Comparison of ENCODE assay signal across 8 cellular contexts in genomic region chr4:112171051-112171763, GRCh38. TPM values are rescaled to one million over a fixed set of nuclear protein-coding genes. Genes with fewer than 3 reads are reported as not detected.
DNase-seq lines count a peak whose midpoint lies in the region; ATAC-seq and TF ChIP-seq lines count a peak whose summit lies in the region.
"Not testable (repeated sequence)": the region's sequence is repeated elsewhere in the genome, so short reads cannot be mapped to it uniquely, and the experiment has no call there.
"Had no signal": no experiment of that assay in that cellular context is flagged by ENCODE, and none has a peak within 500 bp of the region (broad histone marks: within the 10 kb centered on the region; RNA-seq: fewer than 3 reads in every experiment).

No MANE protein-coding gene starts in this region.

- not testable (repeated sequence) for H3K4me3 ChIP-seq in CD4-positive, alpha-beta memory T cell (ENCODE audit: low read length in 2 of 2); IMR-90 (ENCODE audit: insufficient read depth, low read depth, low read length); choroid plexus epithelial cell (ENCODE audit: low read depth, low read length)

- peak overlapping the region; percentile 57; the same call in 2 of the 3 replicates for H2BK15ac ChIP-seq in IMR-90 (ENCODE audit: low read depth, low read length)

- H2AK9ac ChIP-seq in IMR-90 (replicated peaks; ENCODE audit: low read depth, low read length, poor library complexity), result not testable (repeated sequence)

- peak overlapping the region; percentile 83; the same call in 1 of the 2 replicates for H3K18ac ChIP-seq in IMR-90 (ENCODE audit: low read depth, low read length)

- not testable (repeated sequence) for H3K9ac ChIP-seq in IMR-90 (ENCODE audit: low read depth, low read length)

- TF ChIP-seq CTCF in IMR-90 (conservative IDR thresholded peaks at IDR 0.05; ENCODE audit: low read depth, low read length); activated CD8-positive, alpha-beta T cell treated with anti-CD3 and anti-CD28 coated beads for 36 hours (IDR thresholded peaks at IDR 0.05); choroid plexus epithelial cell (conservative IDR thresholded peaks at IDR 0.05; ENCODE audit: low read depth, low read length); foreskin keratinocyte (conservative IDR thresholded peaks at IDR 0.05); osteocyte (IDR thresholded peaks at IDR 0.05): not testable (repeated sequence)

- not testable (repeated sequence) for H3K36me3 Mint-ChIP-seq in CD4-positive, alpha-beta memory T cell; osteocyte (ENCODE audit: unreplicated experiment)
- peaks cover 24% of the 10 kb centered on the region for H3K36me3 Mint-ChIP-seq in activated CD8-positive, alpha-beta T cell treated with anti-CD3 and anti-CD28 coated beads for 36 hours (ENCODE audit: low read depth)

- not testable (repeated sequence) for H3K9me3 Mint-ChIP-seq in CD4-positive, alpha-beta memory T cell; activated CD8-positive, alpha-beta T cell treated with anti-CD3 and anti-CD28 coated beads for 36 hours; osteocyte (ENCODE audit: unreplicated experiment)

- H3K4me2 ChIP-seq in IMR-90 (ENCODE audit: low read depth, low read length), result not testable (repeated sequence)

- peak overlapping the region; percentile 91 for H4K91ac ChIP-seq in IMR-90 (ENCODE audit: insufficient read depth, low read depth, low read length)

- BruUV-seq in IMR-90 (replicated peaks; lab: Mats Ljungman, UMichigan), result not testable (repeated sequence)

- not testable (repeated sequence) for H3K27me3 ChIP-seq in CD4-positive, alpha-beta memory T cell (ENCODE audit: insufficient read depth, low read length); IMR-90 (ENCODE audit: control insufficient read depth, insufficient read depth, low read length); foreskin keratinocyte

- not testable (repeated sequence) for H2BK5ac ChIP-seq in IMR-90 (ENCODE audit: low read depth, low read length, poor library complexity, severe bottlenecking)

- peak overlapping the region; percentile 85 for H2BK120ac ChIP-seq in IMR-90 (ENCODE audit: low read depth, low read length)

- H2AK5ac ChIP-seq in IMR-90 (ENCODE audit: low read depth, low read length), result peak overlapping the region; percentile 88; the same call in 1 of the 2 replicates

- TF ChIP-seq POLR2A in IMR-90 (IDR thresholded peaks at IDR 0.05; ENCODE audit: low read depth, low read length), result not testable (repeated sequence)

- not testable (repeated sequence) for TF ChIP-seq RAD21 in IMR-90 (IDR thresholded peaks at IDR 0.05; ENCODE audit: low read length)

- peak overlapping the region; percentile 75; the same call in 1 of the 2 replicates for H3K4ac ChIP-seq in IMR-90 (ENCODE audit: low read depth, low read length)

- H3K4me1 ChIP-seq in CD4-positive, alpha-beta memory T cell (ENCODE audit: insufficient read depth, low read length), result peaks cover 53% of the 10 kb centered on the region
- not testable (repeated sequence) for H3K4me1 ChIP-seq in IMR-90 (ENCODE audit: control insufficient read depth, insufficient read depth, low read length)
- peaks cover 42% of the 10 kb centered on the region for H3K4me1 ChIP-seq in foreskin keratinocyte

- not testable (repeated sequence) for H3K9me1 ChIP-seq in IMR-90 (ENCODE audit: insufficient read depth, low read length)

- in situ Hi-C loops in IMR-90 (cut with MboI; ENCODE audit: low sequenced_read_pairs), result not testable (repeated sequence)

- H3K27me3 Mint-ChIP-seq in CD4-positive, alpha-beta memory T cell; activated CD8-positive, alpha-beta T cell treated with anti-CD3 and anti-CD28 coated beads for 36 hours; osteocyte (ENCODE audit: unreplicated experiment): not testable (repeated sequence)

- POLR2A ChIA-PET in CD4-positive, alpha-beta memory T cell (lab: Charles Lee; ENCODE audit: partially characterized antibody), result interaction anchor here (0.6 kb wide), 1 partner anchor 15 kb away, joined by 3 read pairs; no protein-coding TSS in a partner anchor
- POLR2A ChIA-PET in IMR-90 (lab: Charles Lee; ENCODE audit: unreplicated experiment); activated CD8-positive, alpha-beta T cell treated with anti-CD3 and anti-CD28 coated beads for 36 hours (lab: Charles Lee): not testable (repeated sequence)

- WGBS in IMR-90 (ENCODE audit: extremely low coverage in 2 of 2, insufficient read length in 1 of 2), 2 experiments, result 86% methylated on average over 2 of the region's 16 CpGs; no CpG with 5 or more reads in 1 of the 2 experiments

- peak overlapping the region; percentile 95 for H2BK20ac ChIP-seq in IMR-90 (ENCODE audit: low read depth, low read length)

- dilution Hi-C loops in IMR-90 (cut with HindIII; ENCODE audit: low sequenced_read_pairs, unreplicated experiment), result not testable (repeated sequence)

- ATAC-seq in IMR-90 (ENCODE audit: low read depth); activated CD8-positive, alpha-beta T cell treated with anti-CD3 and anti-CD28 coated beads for 36 hours; foreskin keratinocyte: not testable (repeated sequence)

- H3K9me3 ChIP-seq in CD4-positive, alpha-beta memory T cell (ENCODE audit: control insufficient read depth in 1 of 2, low read length in 2 of 2); IMR-90 (ENCODE audit: control insufficient read depth, insufficient read depth, low read length): not testable (repeated sequence)

- H2AFZ ChIP-seq in IMR-90 (replicated peaks; ENCODE audit: low read length, poor library complexity), result not testable (repeated sequence)

- intact Hi-C loops in CD4-positive, alpha-beta memory T cell (cut with micrococcal nuclease); IMR-90 (cut with micrococcal nuclease): not testable (repeated sequence)
- intact Hi-C loops in activated CD8-positive, alpha-beta T cell treated with anti-CD3 and anti-CD28 coated beads for 36 hours (cut with micrococcal nuclease), result loop anchor here (10.0 kb wide), 1 partner anchor 56 kb away; no protein-coding TSS in a partner anchor

- peak overlapping the region in 7 of 8 donors; percentile 11 to 68 (median 55) for H3K4me3 Mint-ChIP-seq in CD4-positive, alpha-beta memory T cell
- H3K4me3 Mint-ChIP-seq in activated CD8-positive, alpha-beta T cell treated with anti-CD3 and anti-CD28 coated beads for 36 hours; osteocyte (ENCODE audit: unreplicated experiment): not testable (repeated sequence)

- not testable (repeated sequence) for H3K27ac ChIP-seq in CD4-positive, alpha-beta memory T cell (ENCODE audit: low read depth, low read length); IMR-90 (ENCODE audit: insufficient read depth, low read length)
- H3K27ac ChIP-seq in foreskin keratinocyte, result peak overlapping the region; percentile 89

- H3K14ac ChIP-seq in IMR-90 (replicated peaks; ENCODE audit: low read depth, low read length), result peak overlapping the region; percentile 89; the same call in 1 of the 2 replicates

- DNase-seq in CD4-positive, alpha-beta memory T cell; IMR-90; activated CD8-positive, alpha-beta T cell treated with anti-CD3 and anti-CD28 coated beads for 36 hours; foreskin keratinocyte; osteocyte (ENCODE audit: extremely low spot score, unreplicated experiment): not testable (repeated sequence)
- DNase-seq in RPMI7951 (ENCODE audit: low read depth), result peak; percentile 27
- DNase-seq in choroid plexus epithelial cell (ENCODE audit: low read depth), result peak; percentile 33

- H4K20me1 ChIP-seq in IMR-90 (ENCODE audit: insufficient read depth, low read length), result not testable (repeated sequence)

- not testable (repeated sequence) for H3K79me1 ChIP-seq in IMR-90 (ENCODE audit: low read depth in 1 of 2, low read length in 2 of 2)

- not testable (repeated sequence) for H3K23ac ChIP-seq in IMR-90 (ENCODE audit: low read depth, low read length)

- H3K4me1 Mint-ChIP-seq in CD4-positive, alpha-beta memory T cell, result peaks cover 16 to 44% (median 30%) of the 10 kb centered on the region in 4 donors
- H3K4me1 Mint-ChIP-seq in activated CD8-positive, alpha-beta T cell treated with anti-CD3 and anti-CD28 coated beads for 36 hours (ENCODE audit: low read depth), result peaks cover 48% of the 10 kb centered on the region
- H3K4me1 Mint-ChIP-seq in osteocyte (ENCODE audit: unreplicated experiment), result not testable (repeated sequence)

- CTCF ChIA-PET in CD4-positive, alpha-beta memory T cell (lab: Charles Lee; ENCODE audit: partially characterized antibody); IMR-90 (lab: Yijun Ruan, JAX): not testable (repeated sequence)
- CTCF ChIA-PET in activated CD8-positive, alpha-beta T cell treated with anti-CD3 and anti-CD28 coated beads for 36 hours (lab: Charles Lee), result interaction anchor here (0.6 kb wide), 1 partner anchor 13 kb away, joined by 3 read pairs; no protein-coding TSS in a partner anchor

- not testable (repeated sequence) for H3K56ac ChIP-seq in IMR-90 (ENCODE audit: extremely low read depth, insufficient read depth, low read length)

- H3K27ac Mint-ChIP-seq in CD4-positive, alpha-beta memory T cell, result peak overlapping the region in 3 of 7 donors; percentile 11 to 24 (median 12)
- peak overlapping the region; percentile 67 for H3K27ac Mint-ChIP-seq in activated CD8-positive, alpha-beta T cell treated with anti-CD3 and anti-CD28 coated beads for 36 hours
- peak overlapping the region; percentile 28 for H3K27ac Mint-ChIP-seq in osteocyte (ENCODE audit: unreplicated experiment)

- H4K5ac ChIP-seq in IMR-90 (ENCODE audit: low read depth, low read length), result peak overlapping the region; percentile 44; the same call in 1 of the 2 replicates

- H3K36me3 ChIP-seq in CD4-positive, alpha-beta memory T cell (ENCODE audit: insufficient read depth, low read length); IMR-90 (ENCODE audit: control insufficient read depth, insufficient read depth, low read length): not testable (repeated sequence)

- peak overlapping the region; percentile 85 to 87 for H4K8ac ChIP-seq in IMR-90 (ENCODE audit: low read depth in 2 of 2, low read length in 2 of 2)

RNA-seq across cellular contexts. Expression of gene FAM241A, which starts 26.0 kb away (rescaled TPM):
- 1 to 10 TPM; 2.7 TPM for total RNA-seq in CD4-positive, alpha-beta memory T cell
- 1 to 10 TPM; 4.0 to 4.7 TPM for polyA plus RNA-seq in CD4-positive, alpha-beta memory T cell
- total RNA-seq in IMR-90 (2012; rRNA removed), result under 0.01 and 0.28 TPM in 2 replicates
- 0.19 and 0.24 TPM in 2 replicates for polyA plus RNA-seq in IMR-90 (2012; rRNA removed)
- 0.12 and 0.45 TPM in 2 replicates for polyA plus RNA-seq in IMR-90 (2012; cell fraction: cytosol; rRNA removed)
- polyA plus RNA-seq in IMR-90 (2012; cell fraction: nucleus; rRNA removed; ENCODE audit: low replicate concordance), result 0.04 and 0.14 TPM in 2 replicates
- total RNA-seq in RPMI7951 (2014; rRNA removed; shearing (Covaris generic)), result 3.0 and 4.4 TPM in 2 replicates
- total RNA-seq in activated CD8-positive, alpha-beta T cell treated with anti-CD3 and anti-CD28 coated beads for 36 hours, result 1 to 10 TPM; 4.1 to 4.5 TPM
- total RNA-seq in foreskin keratinocyte, result 2.8 TPM in 2 replicates
- polyA plus RNA-seq in foreskin keratinocyte, result 1.8 and 2.0 TPM in 2 replicates
- total RNA-seq in osteocyte, result 0.18 and 0.19 TPM in 2 replicates
- total RNA-seq: M059J had no signal
